Comparison of ENCODE assay signal across 22 cellular contexts in genomic region chr12:116430911-116431565, GRCh38.
A peak's percentile ranks its signal among the peaks of the same experiment; 100 is the strongest.
DNase-seq lines count a peak whose midpoint lies in the region; ATAC-seq and TF ChIP-seq lines count a peak whose summit lies in the region.
"Had no signal": no experiment of that assay in that cellular context is flagged by ENCODE, and none has a peak within 500 bp of the region (broad histone marks: within the 10 kb centered on the region; RNA-seq: fewer than 3 reads in every experiment).

No MANE protein-coding gene starts in this region.

- H3K27me3 Mint-ChIP-seq in endodermal cell (ENCODE audit: insufficient read depth) (no peaks in the 10 kb centered on the region), nephron progenitor cell (ENCODE audit: low read depth, poor library complexity) (peaks cover 10% of the 10 kb centered on the region), type B pancreatic cell (peaks cover 10% of the 10 kb centered on the region)

- in situ Hi-C loops in Panc1 (cut with HindIII; ENCODE audit: low pct_unique_long_range_greater_than_20kb, low sequenced_read_pairs), result no loop called here

- no peaks in the 10 kb centered on the region for H3K36me3 ChIP-seq in Panc1 (ENCODE audit: control insufficient read depth, insufficient read depth, low read length)
- H3K36me3 ChIP-seq in endodermal cell (ENCODE audit: control insufficient read depth, insufficient read depth, low read length), result no peaks in the 10 kb centered on the region
- H3K36me3 ChIP-seq: BE2C had no signal

- POLR2A ChIA-PET in Panc1 (lab: Charles Lee), result no interaction called here

- H3K4me1 Mint-ChIP-seq in endodermal cell, result peaks cover 50% of the 10 kb centered on the region
- peaks cover 61% of the 10 kb centered on the region for H3K4me1 Mint-ChIP-seq in nephron progenitor cell
- peaks cover 57% of the 10 kb centered on the region for H3K4me1 Mint-ChIP-seq in type B pancreatic cell (ENCODE audit: unreplicated experiment)
- H3K4me1 Mint-ChIP-seq: CD8-positive, alpha-beta memory T cell had no signal

- intact Hi-C loops in Panc1 (cut with micrococcal nuclease; ENCODE audit: unreplicated experiment), result no loop called here

- H3K9ac ChIP-seq in endodermal cell (ENCODE audit: extremely low read depth, low read length, poor library complexity, severe bottlenecking), result no peak overlapping the region

- CTCF ChIA-PET in Panc1 (lab: Charles Lee), result no interaction called here

- peak overlapping the region; percentile 82 for H3K27ac ChIP-seq in Panc1 (ENCODE audit: low read length)
- H3K27ac ChIP-seq in endodermal cell (ENCODE audit: low read depth, low read length), result no peak overlapping the region
- H3K27ac ChIP-seq: HL-60 had no signal

- H3K36me3 Mint-ChIP-seq in endodermal cell (ENCODE audit: low read depth) (no peaks in the 10 kb centered on the region), nephron progenitor cell (ENCODE audit: low read depth) (no peaks in the 10 kb centered on the region), type B pancreatic cell (no peaks in the 10 kb centered on the region)
- H3K36me3 Mint-ChIP-seq: CD4-positive, CD25-positive, alpha-beta regulatory T cell; CD8-positive, alpha-beta memory T cell had no signal

- H3K9me3 ChIP-seq in Panc1 (ENCODE audit: control insufficient read depth, insufficient read depth, low read depth, low read length), result no peaks in the 10 kb centered on the region; the same call in 1 of the 2 replicates
- peaks cover 5% of the 10 kb centered on the region for H3K9me3 ChIP-seq in endodermal cell (ENCODE audit: control insufficient read depth, low read length)
- H3K9me3 ChIP-seq: BE2C had no signal

- 76 to 90% methylated on average over 3 to 5 of the region's 5 CpGs for WGBS in endodermal cell (ENCODE audit: insufficient coverage in 1 of 2, insufficient read length in 1 of 2), 2 experiments

- no peak for DNase-seq in Panc1 (ENCODE audit: low read depth, low spot score)
- peak; percentile 75 for DNase-seq in endodermal cell
- DNase-seq in nephron progenitor cell, result no peak
- DNase-seq in type B pancreatic cell (ENCODE audit: extremely low spot score, unreplicated experiment), result no peak
- DNase-seq in GM03348 (ENCODE audit: low spot score), result no peak
- DNase-seq in DMS153 (lab: John Stamatoyannopoulos, UW), result no peak
- DNase-seq: ACHN; BE2C; C1 segment of cervical spinal cord; CD4-positive, CD25-positive, alpha-beta regulatory T cell; CD8-positive, alpha-beta memory T cell; COR-L47; DMS79; GDM1; H7; HFFc6; KBM-7 had no signal

- H3K27ac Mint-ChIP-seq in endodermal cell (no peak overlapping the region), nephron progenitor cell (peak overlapping the region; percentile 13), type B pancreatic cell (peak overlapping the region; percentile 2)
- H3K27ac Mint-ChIP-seq: CD8-positive, alpha-beta memory T cell; GM23338; HFFc6 had no signal

- H3K4me3 ChIP-seq in Panc1 (ENCODE audit: low read depth in 2 of 2, low read length in 2 of 2) (no peak overlapping the region), endodermal cell (ENCODE audit: low read length) (no peak overlapping the region)
- H3K4me3 ChIP-seq: GM23338 had no signal

- no TSS peak for BruUV-seq in Panc1 (replicated peaks; lab: Mats Ljungman, UMichigan)

- TF ChIP-seq CTCF in Panc1 (IDR thresholded peaks at IDR 0.05) (no peak), endodermal cell (conservative IDR thresholded peaks at IDR 0.05) (no peak), nephron progenitor cell (IDR thresholded peaks at IDR 0.05) (no peak), type B pancreatic cell (conservative IDR thresholded peaks at IDR 0.05) (no peak)

- H3K27me3 ChIP-seq in Panc1 (ENCODE audit: control insufficient read depth, insufficient read depth, low read length), result no peaks in the 10 kb centered on the region
- no peaks in the 10 kb centered on the region for H3K27me3 ChIP-seq in endodermal cell (ENCODE audit: control insufficient read depth, insufficient read depth, low read length, poor library complexity, severe bottlenecking)
- H3K27me3 ChIP-seq: BE2C had no signal

- H3K4me3 Mint-ChIP-seq in endodermal cell (no peak overlapping the region), nephron progenitor cell (no peak overlapping the region), type B pancreatic cell (no peak overlapping the region)
- H3K4me3 Mint-ChIP-seq: CD4-positive, CD25-positive, alpha-beta regulatory T cell; CD8-positive, alpha-beta memory T cell; GM23338; HFFc6 had no signal

- H3K4me1 ChIP-seq in Panc1 (ENCODE audit: control insufficient read depth, insufficient read depth, low read length) (peaks cover 44% of the 10 kb centered on the region), endodermal cell (ENCODE audit: control insufficient read depth, insufficient read depth, low read length) (peaks cover 8% of the 10 kb centered on the region)

- ATAC-seq in Panc1 (no peak), GM21360 (IDR thresholded peaks at IDR 0.05; ENCODE audit: unreplicated experiment) (no peak), GM18517 (IDR thresholded peaks at IDR 0.05; ENCODE audit: unreplicated experiment) (no peak)
- ATAC-seq: GM23338, HCT116 had no signal

- H3K9me3 Mint-ChIP-seq in endodermal cell (peaks cover 6% of the 10 kb centered on the region), nephron progenitor cell (peaks cover 4% of the 10 kb centered on the region), type B pancreatic cell (no peaks in the 10 kb centered on the region)
- H3K9me3 Mint-ChIP-seq: CD4-positive, CD25-positive, alpha-beta regulatory T cell; HFFc6 had no signal
